1 cellular context compared by ENCODE assay signal in the genomic region with DNA sequence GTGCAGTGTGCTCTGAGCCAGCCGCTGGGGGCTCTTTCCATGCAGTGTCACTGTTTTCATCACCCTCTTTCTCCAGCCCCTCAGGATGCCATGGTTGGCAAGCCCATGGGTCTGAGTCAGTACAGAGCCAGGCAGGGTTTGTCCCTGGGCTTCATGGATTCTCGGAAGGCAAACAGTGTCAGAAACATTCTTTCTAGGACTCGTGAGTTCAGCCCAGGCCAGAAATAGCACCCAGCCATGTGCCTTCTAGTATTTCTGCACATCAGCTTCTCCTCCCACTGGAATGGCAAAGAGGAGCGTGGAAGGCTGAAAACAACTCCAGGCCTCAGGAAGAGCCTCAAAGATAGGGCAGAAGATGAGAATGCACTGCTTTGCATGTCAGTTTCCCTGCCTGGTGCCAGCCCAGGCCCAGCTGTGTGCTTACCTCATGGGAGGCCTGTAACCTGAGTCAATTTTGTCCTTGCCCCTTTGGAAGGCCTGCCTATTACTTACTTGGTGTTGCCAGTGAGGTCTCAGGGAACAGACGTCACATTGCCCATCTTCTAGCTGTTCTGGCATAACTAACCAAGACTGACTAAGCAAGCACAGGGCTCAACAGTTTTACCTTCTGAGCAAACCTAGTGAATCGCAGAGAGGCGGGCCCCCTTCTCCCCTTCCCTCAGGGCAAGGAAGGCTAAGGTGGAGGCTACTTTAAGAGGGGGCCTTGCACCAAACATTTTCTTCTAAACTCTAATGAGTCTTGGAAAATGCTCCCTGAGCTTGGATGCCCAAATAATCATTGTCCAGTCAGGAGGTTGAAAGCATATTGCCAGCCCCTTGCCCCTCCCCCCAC.
A peak's percentile ranks its signal among the peaks of the same experiment; 100 is the strongest.
TF ChIP-seq lines count a peak whose summit lies in the region.

No MANE protein-coding gene starts in this region.

TF ChIP-seq in K562, 482 proteins besides CTCF, POLR2A, EP300 and RAD21:
- TF ChIP-seq NRF1 (conservative IDR thresholded peaks at IDR 0.05 in 1 of 2, IDR thresholded peaks at IDR 0.05 in 1 of 2) (no peak), ZFPM2 (CRISPR knock-in tag; IDR thresholded peaks at IDR 0.05) (no peak), ZNF644 (tag; IDR thresholded peaks at IDR 0.05; ENCODE audit: low read depth) (no peak), POLR2AphosphoS5 (IDR thresholded peaks at IDR 0.05; ENCODE audit: control insufficient read depth, insufficient read depth, low read depth, low read length) (no peak), CEBPG (CRISPR knock-in tag; IDR thresholded peaks at IDR 0.05) (peak; percentile 8; the same call in 1 of the 2 replicates), CEBPG (tag; conservative IDR thresholded peaks at IDR 0.05 in 1 of 2, IDR thresholded peaks at IDR 0.05 in 1 of 2) (no peak), ZNF76 (CRISPR knock-in tag; IDR thresholded peaks at IDR 0.05; ENCODE audit: borderline replicate concordance) (no peak), KLF16 (IDR thresholded peaks at IDR 0.05) (no peak), SOX6 (IDR thresholded peaks at IDR 0.05) (no peak), MAFF (IDR thresholded peaks at IDR 0.05; ENCODE audit: low read length) (no peak), NR4A1 (CRISPR knock-in tag; IDR thresholded peaks at IDR 0.05) (no peak), NR4A1 (tag; IDR thresholded peaks at IDR 0.05) (no peak), SRSF3 (IDR thresholded peaks at IDR 0.05; ENCODE audit: insufficient read depth, low read length) (no peak), DNMT1 (IDR thresholded peaks at IDR 0.05) (no peak), HDAC8 (tag; IDR thresholded peaks at IDR 0.05) (no peak), NCOR1 (IDR thresholded peaks at IDR 0.05) (no peak), FOXM1 (IDR thresholded peaks at IDR 0.05; ENCODE audit: low read depth) (no peak), FOXM1 (CRISPR knock-in tag; IDR thresholded peaks at IDR 0.05; ENCODE audit: low read depth) (no peak), YBX1 (IDR thresholded peaks at IDR 0.05) (no peak), SMC3 (conservative IDR thresholded peaks at IDR 0.05; ENCODE audit: insufficient read depth, low read depth, low read length) (no peak), CGGBP1 (CRISPR knock-in tag; IDR thresholded peaks at IDR 0.05) (no peak)
- TF ChIP-seq, protein P1, sequence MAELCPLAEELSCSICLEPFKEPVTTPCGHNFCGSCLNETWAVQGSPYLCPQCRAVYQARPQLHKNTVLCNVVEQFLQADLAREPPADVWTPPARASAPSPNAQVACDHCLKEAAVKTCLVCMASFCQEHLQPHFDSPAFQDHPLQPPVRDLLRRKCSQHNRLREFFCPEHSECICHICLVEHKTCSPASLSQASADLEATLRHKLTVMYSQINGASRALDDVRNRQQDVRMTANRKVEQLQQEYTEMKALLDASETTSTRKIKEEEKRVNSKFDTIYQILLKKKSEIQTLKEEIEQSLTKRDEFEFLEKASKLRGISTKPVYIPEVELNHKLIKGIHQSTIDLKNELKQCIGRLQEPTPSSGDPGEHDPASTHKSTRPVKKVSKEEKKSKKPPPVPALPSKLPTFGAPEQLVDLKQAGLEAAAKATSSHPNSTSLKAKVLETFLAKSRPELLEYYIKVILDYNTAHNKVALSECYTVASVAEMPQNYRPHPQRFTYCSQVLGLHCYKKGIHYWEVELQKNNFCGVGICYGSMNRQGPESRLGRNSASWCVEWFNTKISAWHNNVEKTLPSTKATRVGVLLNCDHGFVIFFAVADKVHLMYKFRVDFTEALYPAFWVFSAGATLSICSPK (IDR thresholded peaks at IDR 0.05; ENCODE audit: borderline replicate concordance) = no peak
- TF ChIP-seq, protein P2, sequence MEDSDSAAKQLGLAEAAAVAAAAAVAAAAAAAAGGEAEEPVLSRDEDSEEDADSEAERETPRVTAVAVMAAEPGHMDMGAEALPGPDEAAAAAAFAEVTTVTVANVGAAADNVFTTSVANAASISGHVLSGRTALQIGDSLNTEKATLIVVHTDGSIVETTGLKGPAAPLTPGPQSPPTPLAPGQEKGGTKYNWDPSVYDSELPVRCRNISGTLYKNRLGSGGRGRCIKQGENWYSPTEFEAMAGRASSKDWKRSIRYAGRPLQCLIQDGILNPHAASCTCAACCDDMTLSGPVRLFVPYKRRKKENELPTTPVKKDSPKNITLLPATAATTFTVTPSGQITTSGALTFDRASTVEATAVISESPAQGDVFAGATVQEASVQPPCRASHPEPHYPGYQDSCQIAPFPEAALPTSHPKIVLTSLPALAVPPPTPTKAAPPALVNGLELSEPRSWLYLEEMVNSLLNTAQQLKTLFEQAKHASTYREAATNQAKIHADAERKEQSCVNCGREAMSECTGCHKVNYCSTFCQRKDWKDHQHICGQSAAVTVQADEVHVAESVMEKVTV (CRISPR knock-in tag; IDR thresholded peaks at IDR 0.05) = no peak
- TF ChIP-seq, protein P3, sequence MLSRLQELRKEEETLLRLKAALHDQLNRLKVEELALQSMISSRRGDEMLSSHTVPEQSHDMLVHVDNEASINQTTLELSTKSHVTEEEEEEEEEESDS (CRISPR knock-in tag; IDR thresholded peaks at IDR 0.05) = no peak
- TF ChIP-seq, protein P4, sequence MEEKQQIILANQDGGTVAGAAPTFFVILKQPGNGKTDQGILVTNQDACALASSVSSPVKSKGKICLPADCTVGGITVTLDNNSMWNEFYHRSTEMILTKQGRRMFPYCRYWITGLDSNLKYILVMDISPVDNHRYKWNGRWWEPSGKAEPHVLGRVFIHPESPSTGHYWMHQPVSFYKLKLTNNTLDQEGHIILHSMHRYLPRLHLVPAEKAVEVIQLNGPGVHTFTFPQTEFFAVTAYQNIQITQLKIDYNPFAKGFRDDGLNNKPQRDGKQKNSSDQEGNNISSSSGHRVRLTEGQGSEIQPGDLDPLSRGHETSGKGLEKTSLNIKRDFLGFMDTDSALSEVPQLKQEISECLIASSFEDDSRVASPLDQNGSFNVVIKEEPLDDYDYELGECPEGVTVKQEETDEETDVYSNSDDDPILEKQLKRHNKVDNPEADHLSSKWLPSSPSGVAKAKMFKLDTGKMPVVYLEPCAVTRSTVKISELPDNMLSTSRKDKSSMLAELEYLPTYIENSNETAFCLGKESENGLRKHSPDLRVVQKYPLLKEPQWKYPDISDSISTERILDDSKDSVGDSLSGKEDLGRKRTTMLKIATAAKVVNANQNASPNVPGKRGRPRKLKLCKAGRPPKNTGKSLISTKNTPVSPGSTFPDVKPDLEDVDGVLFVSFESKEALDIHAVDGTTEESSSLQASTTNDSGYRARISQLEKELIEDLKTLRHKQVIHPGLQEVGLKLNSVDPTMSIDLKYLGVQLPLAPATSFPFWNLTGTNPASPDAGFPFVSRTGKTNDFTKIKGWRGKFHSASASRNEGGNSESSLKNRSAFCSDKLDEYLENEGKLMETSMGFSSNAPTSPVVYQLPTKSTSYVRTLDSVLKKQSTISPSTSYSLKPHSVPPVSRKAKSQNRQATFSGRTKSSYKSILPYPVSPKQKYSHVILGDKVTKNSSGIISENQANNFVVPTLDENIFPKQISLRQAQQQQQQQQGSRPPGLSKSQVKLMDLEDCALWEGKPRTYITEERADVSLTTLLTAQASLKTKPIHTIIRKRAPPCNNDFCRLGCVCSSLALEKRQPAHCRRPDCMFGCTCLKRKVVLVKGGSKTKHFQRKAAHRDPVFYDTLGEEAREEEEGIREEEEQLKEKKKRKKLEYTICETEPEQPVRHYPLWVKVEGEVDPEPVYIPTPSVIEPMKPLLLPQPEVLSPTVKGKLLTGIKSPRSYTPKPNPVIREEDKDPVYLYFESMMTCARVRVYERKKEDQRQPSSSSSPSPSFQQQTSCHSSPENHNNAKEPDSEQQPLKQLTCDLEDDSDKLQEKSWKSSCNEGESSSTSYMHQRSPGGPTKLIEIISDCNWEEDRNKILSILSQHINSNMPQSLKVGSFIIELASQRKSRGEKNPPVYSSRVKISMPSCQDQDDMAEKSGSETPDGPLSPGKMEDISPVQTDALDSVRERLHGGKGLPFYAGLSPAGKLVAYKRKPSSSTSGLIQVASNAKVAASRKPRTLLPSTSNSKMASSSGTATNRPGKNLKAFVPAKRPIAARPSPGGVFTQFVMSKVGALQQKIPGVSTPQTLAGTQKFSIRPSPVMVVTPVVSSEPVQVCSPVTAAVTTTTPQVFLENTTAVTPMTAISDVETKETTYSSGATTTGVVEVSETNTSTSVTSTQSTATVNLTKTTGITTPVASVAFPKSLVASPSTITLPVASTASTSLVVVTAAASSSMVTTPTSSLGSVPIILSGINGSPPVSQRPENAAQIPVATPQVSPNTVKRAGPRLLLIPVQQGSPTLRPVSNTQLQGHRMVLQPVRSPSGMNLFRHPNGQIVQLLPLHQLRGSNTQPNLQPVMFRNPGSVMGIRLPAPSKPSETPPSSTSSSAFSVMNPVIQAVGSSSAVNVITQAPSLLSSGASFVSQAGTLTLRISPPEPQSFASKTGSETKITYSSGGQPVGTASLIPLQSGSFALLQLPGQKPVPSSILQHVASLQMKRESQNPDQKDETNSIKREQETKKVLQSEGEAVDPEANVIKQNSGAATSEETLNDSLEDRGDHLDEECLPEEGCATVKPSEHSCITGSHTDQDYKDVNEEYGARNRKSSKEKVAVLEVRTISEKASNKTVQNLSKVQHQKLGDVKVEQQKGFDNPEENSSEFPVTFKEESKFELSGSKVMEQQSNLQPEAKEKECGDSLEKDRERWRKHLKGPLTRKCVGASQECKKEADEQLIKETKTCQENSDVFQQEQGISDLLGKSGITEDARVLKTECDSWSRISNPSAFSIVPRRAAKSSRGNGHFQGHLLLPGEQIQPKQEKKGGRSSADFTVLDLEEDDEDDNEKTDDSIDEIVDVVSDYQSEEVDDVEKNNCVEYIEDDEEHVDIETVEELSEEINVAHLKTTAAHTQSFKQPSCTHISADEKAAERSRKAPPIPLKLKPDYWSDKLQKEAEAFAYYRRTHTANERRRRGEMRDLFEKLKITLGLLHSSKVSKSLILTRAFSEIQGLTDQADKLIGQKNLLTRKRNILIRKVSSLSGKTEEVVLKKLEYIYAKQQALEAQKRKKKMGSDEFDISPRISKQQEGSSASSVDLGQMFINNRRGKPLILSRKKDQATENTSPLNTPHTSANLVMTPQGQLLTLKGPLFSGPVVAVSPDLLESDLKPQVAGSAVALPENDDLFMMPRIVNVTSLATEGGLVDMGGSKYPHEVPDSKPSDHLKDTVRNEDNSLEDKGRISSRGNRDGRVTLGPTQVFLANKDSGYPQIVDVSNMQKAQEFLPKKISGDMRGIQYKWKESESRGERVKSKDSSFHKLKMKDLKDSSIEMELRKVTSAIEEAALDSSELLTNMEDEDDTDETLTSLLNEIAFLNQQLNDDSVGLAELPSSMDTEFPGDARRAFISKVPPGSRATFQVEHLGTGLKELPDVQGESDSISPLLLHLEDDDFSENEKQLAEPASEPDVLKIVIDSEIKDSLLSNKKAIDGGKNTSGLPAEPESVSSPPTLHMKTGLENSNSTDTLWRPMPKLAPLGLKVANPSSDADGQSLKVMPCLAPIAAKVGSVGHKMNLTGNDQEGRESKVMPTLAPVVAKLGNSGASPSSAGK (IDR thresholded peaks at IDR 0.05) = peak; percentile 34
- TF ChIP-seq, protein P5, sequence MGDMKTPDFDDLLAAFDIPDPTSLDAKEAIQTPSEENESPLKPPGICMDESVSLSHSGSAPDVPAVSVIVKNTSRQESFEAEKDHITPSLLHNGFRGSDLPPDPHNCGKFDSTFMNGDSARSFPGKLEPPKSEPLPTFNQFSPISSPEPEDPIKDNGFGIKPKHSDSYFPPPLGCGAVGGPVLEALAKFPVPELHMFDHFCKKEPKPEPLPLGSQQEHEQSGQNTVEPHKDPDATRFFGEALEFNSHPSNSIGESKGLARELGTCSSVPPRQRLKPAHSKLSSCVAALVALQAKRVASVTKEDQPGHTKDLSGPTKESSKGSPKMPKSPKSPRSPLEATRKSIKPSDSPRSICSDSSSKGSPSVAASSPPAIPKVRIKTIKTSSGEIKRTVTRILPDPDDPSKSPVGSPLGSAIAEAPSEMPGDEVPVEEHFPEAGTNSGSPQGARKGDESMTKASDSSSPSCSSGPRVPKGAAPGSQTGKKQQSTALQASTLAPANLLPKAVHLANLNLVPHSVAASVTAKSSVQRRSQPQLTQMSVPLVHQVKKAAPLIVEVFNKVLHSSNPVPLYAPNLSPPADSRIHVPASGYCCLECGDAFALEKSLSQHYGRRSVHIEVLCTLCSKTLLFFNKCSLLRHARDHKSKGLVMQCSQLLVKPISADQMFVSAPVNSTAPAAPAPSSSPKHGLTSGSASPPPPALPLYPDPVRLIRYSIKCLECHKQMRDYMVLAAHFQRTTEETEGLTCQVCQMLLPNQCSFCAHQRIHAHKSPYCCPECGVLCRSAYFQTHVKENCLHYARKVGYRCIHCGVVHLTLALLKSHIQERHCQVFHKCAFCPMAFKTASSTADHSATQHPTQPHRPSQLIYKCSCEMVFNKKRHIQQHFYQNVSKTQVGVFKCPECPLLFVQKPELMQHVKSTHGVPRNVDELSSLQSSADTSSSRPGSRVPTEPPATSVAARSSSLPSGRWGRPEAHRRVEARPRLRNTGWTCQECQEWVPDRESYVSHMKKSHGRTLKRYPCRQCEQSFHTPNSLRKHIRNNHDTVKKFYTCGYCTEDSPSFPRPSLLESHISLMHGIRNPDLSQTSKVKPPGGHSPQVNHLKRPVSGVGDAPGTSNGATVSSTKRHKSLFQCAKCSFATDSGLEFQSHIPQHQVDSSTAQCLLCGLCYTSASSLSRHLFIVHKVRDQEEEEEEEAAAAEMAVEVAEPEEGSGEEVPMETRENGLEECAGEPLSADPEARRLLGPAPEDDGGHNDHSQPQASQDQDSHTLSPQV (IDR thresholded peaks at IDR 0.05) = 0 out of 2 replicates have a peak, but pooled peaks have one; percentile 31
